ENCODE assay signal across 1 cellular context in genomic region chr20:25239387-25240370, GRCh38.
TF ChIP-seq lines count a peak whose summit lies in the region.

No MANE protein-coding gene starts in this region.

TF ChIP-seq in IMR-90, 13 proteins besides CTCF, POLR2A, EP300 and RAD21 (continued from another document):
- no peak for TF ChIP-seq MAZ (IDR thresholded peaks at IDR 0.05; ENCODE audit: borderline replicate concordance, low read depth, low read length)
- TF ChIP-seq NFE2L2 (IDR thresholded peaks at IDR 0.05; ENCODE audit: low read depth, low read length) = no peak
- no peak for TF ChIP-seq USF2 (IDR thresholded peaks at IDR 0.05; ENCODE audit: low read depth, low read length)
- no peak for TF ChIP-seq SMC3 (IDR thresholded peaks at IDR 0.05; ENCODE audit: low read depth, low read length)
- no peak for TF ChIP-seq CHD1 (IDR thresholded peaks at IDR 0.05; ENCODE audit: low read depth, low read length)
TF ChIP-seq in IMR-90: peak in this region for 0.
